ENCODE assay signal across 24 cellular contexts in genomic region chr12:113996026-113996425, GRCh38. TPM values are rescaled to one million over a fixed set of nuclear protein-coding genes. Genes with fewer than 3 reads are reported as not detected.
DNase-seq lines count a peak whose midpoint lies in the region; TF ChIP-seq lines count a peak whose summit lies in the region.
"Had no signal": no experiment of that assay in that cellular context is flagged by ENCODE, and none has a peak within 500 bp of the region (broad histone marks: within the 10 kb centered on the region; RNA-seq: fewer than 3 reads in every experiment).

No MANE protein-coding gene starts in this region.

- no peak overlapping the region for H3K4me3 ChIP-seq in GM06990 (replicated peaks; ENCODE audit: low read depth, low read length)
- H3K4me3 ChIP-seq: lower lobe of right lung had no signal

- H3K36me3 ChIP-seq in GM06990 (ENCODE audit: control insufficient read depth, insufficient read depth, low read length): no peaks in the 10 kb centered on the region
- H3K36me3 ChIP-seq: lower lobe of right lung had no signal

- H3K27me3 ChIP-seq in GM06990 (replicated peaks; ENCODE audit: control insufficient read depth, insufficient read depth, low read length): no peaks in the 10 kb centered on the region

- DNase-seq in GM06990 (ENCODE audit: extremely low read depth, insufficient read length) (no peak), NCI-H510A (lab: John Stamatoyannopoulos, UW) (peak; percentile 12), ecto neural progenitor cell (ENCODE audit: low spot score) (peak; percentile 71), myocyte (ENCODE audit: low read depth) (peak; percentile 13), DMS114 treated with DMSO at 0.1 percent for 48 hours (lab: John Stamatoyannopoulos, UW; ENCODE audit: unreplicated experiment) (no peak), COR-L47 (lab: John Stamatoyannopoulos, UW) (no peak), NCI-H2196 (lab: John Stamatoyannopoulos, UW; ENCODE audit: unreplicated experiment) (no peak)
- DNase-seq in stimulated activated naive CD4-positive, alpha-beta T cell (lab: John Stamatoyannopoulos, UW): no peak
- DNase-seq: activated B cell treated with CpG ODN at 0.5 μM for 24 hours; activated CD4-positive, alpha-beta memory T cell treated with anti-CD3 and anti-CD28 coated beads for 36 hours; activated naive CD4-positive, alpha-beta T cell treated with anti-CD3 and anti-CD28 coated beads for 36 hours; activated T-cell treated with anti-CD3 and anti-CD28 coated beads, Interleukin-2, amount 50 U/mL, for 1 hour; anterior cingulate cortex; Calu3; central memory CD4-positive, alpha-beta T cell; effector CD4-positive, alpha-beta T cell; GDM1; KBM-7; lower lobe of right lung; NCI-H187; NCI-H446 treated with DMSO at 0.1 percent for 48 hours; occipital lobe; SIG-M5; T-helper 2 cell had no signal

- TF ChIP-seq CTCF in GM06990 (IDR thresholded peaks at IDR 0.05; ENCODE audit: insufficient read depth, low read length, poor library complexity, severe bottlenecking): peak; percentile 13

RNA-seq across cellular contexts. Expression of gene RBM19, which starts 29.9 kb away (rescaled TPM):
- 17.6 and 21.1 TPM in 2 replicates for total RNA-seq in myocyte
- polyA plus RNA-seq in myocyte (2012): 16.8 TPM

Comparison
In these comparisons a context has a peak if more than half of its experiments do, and no peak if none do; other contexts are left out.
1. DNase-seq: peak in NCI-H510A (single experiment), ecto neural progenitor cell (single experiment) and myocyte (single experiment); none in GM06990 (single experiment), DMS114 treated with DMSO at 0.1 percent for 48 hours (single experiment), stimulated activated naive CD4-positive, alpha-beta T cell (0 of 6), COR-L47 (single experiment) and NCI-H2196 (single experiment).